8 cellular contexts compared by ENCODE assay signal in genomic region chr6:155201461-155202226, GRCh38.
DNase-seq lines count a peak whose midpoint lies in the region; ATAC-seq, FAIRE-seq and TF ChIP-seq lines count a peak whose summit lies in the region.
"Had no signal": no experiment of that assay in that cellular context is flagged by ENCODE, and none has a peak within 500 bp of the region (broad histone marks: within the 10 kb centered on the region; RNA-seq: fewer than 3 reads in every experiment).

No MANE protein-coding gene starts in this region.

- H3K36me3 Mint-ChIP-seq in stimulated activated memory B cell treated with anti-CD40 and anti-IgM and Interleukin-4, amounts not matched to agents 10 μg/mL and 1 μg/mL and 100 μg/mL, for 72 hours, result no peaks in the 10 kb centered on the region
- no peaks in the 10 kb centered on the region for H3K36me3 Mint-ChIP-seq in activated naive CD4-positive, alpha-beta T cell treated with anti-CD3 and anti-CD28 coated beads, Interleukin-2, amount 10 ng/mL, durations not matched to agents 7 days and 5 days

- peak; percentile 56 for ATAC-seq in GM19455 (IDR thresholded peaks at IDR 0.05; ENCODE audit: unreplicated experiment)
- no peak for ATAC-seq in stimulated activated memory B cell treated with anti-CD40 and anti-IgM and Interleukin-4, amounts not matched to agents 10 μg/mL and 1 μg/mL and 100 μg/mL, for 72 hours

- WGBS in esophagus squamous epithelium, 2 donors, result 43 to 52% methylated on average over 7 of the region's 7 CpGs

- H4K20me1 ChIP-seq in endothelial cell of umbilical vein (replicated peaks; ENCODE audit: control insufficient read depth, extremely low read depth, insufficient read depth, low read length), result no peaks in the 10 kb centered on the region

- peak overlapping the region; percentile 65 for H3K9ac ChIP-seq in endothelial cell of umbilical vein (replicated peaks; ENCODE audit: extremely low read depth, insufficient read depth, low read length)

- TSS peak; percentile 96 for BruUV-seq in endothelial cell of umbilical vein (replicated peaks; lab: Mats Ljungman, UMichigan)

- CTCF ChIA-PET in endothelial cell of umbilical vein (lab: Charles Lee), result interaction anchor here (0.6 to 1.4 kb wide), 10 partner anchors 12 to 333 kb away, joined by 3 to 11 read pairs (median 3); no protein-coding TSS in a partner anchor
- CTCF ChIA-PET in activated naive CD4-positive, alpha-beta T cell treated with anti-CD3 and anti-CD28 coated beads, Interleukin-2, amount 10 ng/mL, durations not matched to agents 7 days and 5 days (lab: Charles Lee), result no interaction called here

- H3K4me3 Mint-ChIP-seq in stimulated activated memory B cell treated with anti-CD40 and anti-IgM and Interleukin-4, amounts not matched to agents 10 μg/mL and 1 μg/mL and 100 μg/mL, for 72 hours, result peak overlapping the region; percentile 29
- no peak overlapping the region for H3K4me3 Mint-ChIP-seq in activated naive CD4-positive, alpha-beta T cell treated with anti-CD3 and anti-CD28 coated beads, Interleukin-2, amount 10 ng/mL, durations not matched to agents 7 days and 5 days

- peak overlapping the region; percentile 52 for H3K4me2 ChIP-seq in endothelial cell of umbilical vein (ENCODE audit: insufficient read depth, low read length)

- dilution Hi-C loops in endothelial cell of umbilical vein (cut with MboI; ENCODE audit: extremely low pct_ligation_motif_present, low sequenced_read_pairs), result no loop called here

- peak overlapping the region; percentile 10 for H2AFZ ChIP-seq in endothelial cell of umbilical vein (ENCODE audit: low read depth, low read length)

- intact Hi-C loops in endothelial cell of umbilical vein (cut with micrococcal nuclease) (loop anchor here (1.0 kb wide), 4 partner anchors 12 to 113 kb away; partner anchors contain the start of gene TFB1M), esophagus squamous epithelium (cut with DNase I) (no loop called here)

- H3K9me3 ChIP-seq in endothelial cell of umbilical vein (replicated peaks; ENCODE audit: control insufficient read depth, insufficient read depth, low read length), result no peaks in the 10 kb centered on the region
- H3K9me3 ChIP-seq in esophagus squamous epithelium, result no peaks in the 10 kb centered on the region

- H3K4me1 ChIP-seq in endothelial cell of umbilical vein (ENCODE audit: control insufficient read depth, extremely low read depth, insufficient read depth, low read length) (peaks cover 24% of the 10 kb centered on the region), esophagus squamous epithelium (peaks cover 0 to 14% (median 4%) of the 10 kb centered on the region in 3 donors)
- H3K4me1 ChIP-seq: spleen had no signal

- DNase-seq in NCI-H146 (lab: John Stamatoyannopoulos, UW), result peak; percentile 48
- DNase-seq in endothelial cell of umbilical vein (ENCODE audit: low read depth, low spot score), result peak; percentile 96
- DNase-seq in activated naive CD4-positive, alpha-beta T cell treated with anti-CD3 and anti-CD28 coated beads, Interleukin-2, amount 10 ng/mL, durations not matched to agents 7 days and 5 days, result no peak
- no peak for DNase-seq in esophagus squamous epithelium (lab: John Stamatoyannopoulos, UW)
- DNase-seq in NOMO-1 treated with dmso at 0.1 percent for 144 hours (lab: John Stamatoyannopoulos, UW; ENCODE audit: unreplicated experiment), result no peak
- DNase-seq: spleen had no signal

- peak overlapping the region; percentile 54 for H3K27ac Mint-ChIP-seq in stimulated activated memory B cell treated with anti-CD40 and anti-IgM and Interleukin-4, amounts not matched to agents 10 μg/mL and 1 μg/mL and 100 μg/mL, for 72 hours
- H3K27ac Mint-ChIP-seq in activated naive CD4-positive, alpha-beta T cell treated with anti-CD3 and anti-CD28 coated beads, Interleukin-2, amount 10 ng/mL, durations not matched to agents 7 days and 5 days, result no peak overlapping the region

- FAIRE-seq in endothelial cell of umbilical vein (lab: Jason Lieb, UNC), result peak; percentile 96

- peaks cover 27% of the 10 kb centered on the region for H3K4me1 Mint-ChIP-seq in stimulated activated memory B cell treated with anti-CD40 and anti-IgM and Interleukin-4, amounts not matched to agents 10 μg/mL and 1 μg/mL and 100 μg/mL, for 72 hours
- H3K4me1 Mint-ChIP-seq in activated naive CD4-positive, alpha-beta T cell treated with anti-CD3 and anti-CD28 coated beads, Interleukin-2, amount 10 ng/mL, durations not matched to agents 7 days and 5 days, result no peaks in the 10 kb centered on the region

- H3K27me3 ChIP-seq in endothelial cell of umbilical vein (ENCODE audit: control insufficient read depth in 2 of 2, insufficient read depth in 2 of 2, low read length in 2 of 2), result no peaks in the 10 kb centered on the region
- no peaks in the 10 kb centered on the region for H3K27me3 ChIP-seq in esophagus squamous epithelium
- H3K27me3 ChIP-seq: spleen had no signal

- no peak for TF ChIP-seq POLR2A in endothelial cell of umbilical vein (IDR thresholded peaks at IDR 0.05; ENCODE audit: low read depth, low read length)
- no peak for TF ChIP-seq POLR2A in esophagus squamous epithelium (IDR thresholded peaks at IDR 0.05)

- no peaks in the 10 kb centered on the region for H3K36me3 ChIP-seq in endothelial cell of umbilical vein (ENCODE audit: control insufficient read depth in 2 of 2, extremely low read depth in 1 of 2, insufficient read depth in 2 of 2, low read length in 2 of 2)
- no peaks in the 10 kb centered on the region for H3K36me3 ChIP-seq in esophagus squamous epithelium
- H3K36me3 ChIP-seq: spleen had no signal

- TF ChIP-seq CTCF in endothelial cell of umbilical vein (IDR thresholded peaks at IDR 0.05; ENCODE audit: extremely low read depth in 1 of 2, insufficient read depth in 1 of 2, low read depth in 1 of 2, low read length in 2 of 2) (no peak), esophagus squamous epithelium (IDR thresholded peaks at IDR 0.05) (no peak)

- H3K27ac ChIP-seq in endothelial cell of umbilical vein (ENCODE audit: insufficient read depth, low read depth, low read length) (peak overlapping the region; percentile 96), esophagus squamous epithelium (peak overlapping the region in 1 of 4 donors; percentile 31)
- H3K27ac ChIP-seq: spleen had no signal

- no peaks in the 10 kb centered on the region for H3K9me1 ChIP-seq in endothelial cell of umbilical vein (replicated peaks; ENCODE audit: control insufficient read depth, extremely low read depth, insufficient read depth, low read length)

- no peaks in the 10 kb centered on the region for H3K27me3 Mint-ChIP-seq in stimulated activated memory B cell treated with anti-CD40 and anti-IgM and Interleukin-4, amounts not matched to agents 10 μg/mL and 1 μg/mL and 100 μg/mL, for 72 hours
- H3K27me3 Mint-ChIP-seq in activated naive CD4-positive, alpha-beta T cell treated with anti-CD3 and anti-CD28 coated beads, Interleukin-2, amount 10 ng/mL, durations not matched to agents 7 days and 5 days, result peaks cover 8% of the 10 kb centered on the region

- no peaks in the 10 kb centered on the region for H3K9me3 Mint-ChIP-seq in stimulated activated memory B cell treated with anti-CD40 and anti-IgM and Interleukin-4, amounts not matched to agents 10 μg/mL and 1 μg/mL and 100 μg/mL, for 72 hours
- H3K9me3 Mint-ChIP-seq in activated naive CD4-positive, alpha-beta T cell treated with anti-CD3 and anti-CD28 coated beads, Interleukin-2, amount 10 ng/mL, durations not matched to agents 7 days and 5 days, result peaks cover 2% of the 10 kb centered on the region

- H3K4me3 ChIP-seq in endothelial cell of umbilical vein (replicated peaks in 1 of 3; ENCODE audit: insufficient read depth in 1 of 3, low read depth in 1 of 3, low read length in 3 of 3) (no peak overlapping the region), esophagus squamous epithelium (no peak overlapping the region)
- H3K4me3 ChIP-seq: spleen had no signal

- POLR2A ChIA-PET in endothelial cell of umbilical vein (lab: Charles Lee), result interaction anchor here (0.6 to 1.4 kb wide), 2 partner anchors 12 to 82 kb away, joined by 3 to 11 read pairs; no protein-coding TSS in a partner anchor

- no peaks in the 10 kb centered on the region for H3K79me2 ChIP-seq in endothelial cell of umbilical vein (ENCODE audit: control insufficient read depth, insufficient read depth, low read length)

TF ChIP-seq in endothelial cell of umbilical vein, 7 proteins besides CTCF, POLR2A, EP300 and RAD21:
- TF ChIP-seq EZH2 (IDR thresholded peaks at IDR 0.05; ENCODE audit: borderline replicate concordance, low read depth, low read length, severe bottlenecking), result no peak
- peak; percentile 15 for TF ChIP-seq POLR2AphosphoS5 (IDR thresholded peaks at IDR 0.05; ENCODE audit: insufficient read depth, low read depth, low read length)
- TF ChIP-seq, protein P1, sequence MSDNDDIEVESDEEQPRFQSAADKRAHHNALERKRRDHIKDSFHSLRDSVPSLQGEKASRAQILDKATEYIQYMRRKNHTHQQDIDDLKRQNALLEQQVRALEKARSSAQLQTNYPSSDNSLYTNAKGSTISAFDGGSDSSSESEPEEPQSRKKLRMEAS (IDR thresholded peaks at IDR 0.05; ENCODE audit: insufficient read depth, insufficient read length), result no peak
- peak; percentile 92 for TF ChIP-seq FOS (IDR thresholded peaks at IDR 0.05; ENCODE audit: borderline replicate concordance, insufficient read depth, low read length)
- peak; percentile 94 for TF ChIP-seq JUN (IDR thresholded peaks at IDR 0.05; ENCODE audit: borderline replicate concordance, insufficient read depth, insufficient read length, low read depth)
- no peak for TF ChIP-seq MYC (IDR thresholded peaks at IDR 0.05; ENCODE audit: low read depth, low read length)
- peak; percentile 88 for TF ChIP-seq GATA2 (IDR thresholded peaks at IDR 0.05; ENCODE audit: insufficient read depth, insufficient read length, low read depth, low read length)

Comparison
In these comparisons a context has a peak if more than half of its experiments do, and no peak if none do; other contexts are left out.
1. DNase-seq: peak in NCI-H146 (single experiment) and endothelial cell of umbilical vein (single experiment); none in activated naive CD4-positive, alpha-beta T cell treated with anti-CD3 and anti-CD28 coated beads, Interleukin-2, amount 10 ng/mL, durations not matched to agents 7 days and 5 days (single experiment), esophagus squamous epithelium (single experiment) and NOMO-1 treated with dmso at 0.1 percent for 144 hours (single experiment).